In the genomic region with DNA sequence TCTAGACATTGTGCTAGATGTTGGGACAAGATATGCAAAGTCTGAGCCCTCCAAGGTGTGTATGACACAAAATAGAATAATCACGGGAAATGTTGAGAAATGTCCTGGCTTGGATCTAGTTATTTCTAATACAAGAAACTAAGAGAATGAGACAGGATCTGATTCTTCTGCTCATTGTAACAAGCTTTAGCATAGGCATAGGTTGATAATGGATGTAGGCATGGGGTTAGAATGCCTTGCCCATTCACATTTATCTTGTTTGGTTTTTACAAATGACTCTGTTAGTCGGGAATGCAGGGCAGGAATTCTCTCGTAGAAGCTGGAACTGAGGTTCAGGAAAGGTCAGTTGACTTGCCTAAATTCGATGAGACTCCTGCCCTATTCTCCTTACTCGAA, we compare ENCODE assay signal across 17 cellular contexts. TPM values are rescaled to one million over a fixed set of nuclear protein-coding genes. Genes with fewer than 3 reads are reported as not detected.
A peak's percentile ranks its signal among the peaks of the same experiment; 100 is the strongest.
DNase-seq lines count a peak whose midpoint lies in the region; FAIRE-seq and TF ChIP-seq lines count a peak whose summit lies in the region.
"Had no signal": no experiment of that assay in that cellular context is flagged by ENCODE, and none has a peak within 500 bp of the region (broad histone marks: within the 10 kb centered on the region; RNA-seq: fewer than 3 reads in every experiment).

No MANE protein-coding gene starts in this region.

- H3K4me1 Mint-ChIP-seq in immature natural killer cell, result peaks cover 24 to 30% of the 10 kb centered on the region in 2 donors

- no peak overlapping the region for H3K4me2 ChIP-seq in mammary epithelial cell (ENCODE audit: insufficient read depth, low read depth, low read length)

- peaks cover 5% of the 10 kb centered on the region for H3K4me1 ChIP-seq in mammary epithelial cell (ENCODE audit: insufficient read depth, low read length)

- peaks cover 0 to 4% (median 0%) of the 10 kb centered on the region in 3 donors for H3K36me3 Mint-ChIP-seq in immature natural killer cell
- H3K36me3 Mint-ChIP-seq: brain had no signal

- H3K4me3 ChIP-seq in brain microvascular endothelial cell (ENCODE audit: low read depth, low read length) (no peak overlapping the region), mammary epithelial cell (replicated peaks in 1 of 3; ENCODE audit: insufficient read depth in 1 of 3, low read depth in 2 of 3, low read length in 3 of 3) (no peak overlapping the region)
- H3K4me3 ChIP-seq: lung had no signal

- no peak for TF ChIP-seq POLR2A in GM12892 (IDR thresholded peaks at IDR 0.05; ENCODE audit: low read depth, low read length)

- no peak overlapping the region for H2AFZ ChIP-seq in mammary epithelial cell (ENCODE audit: low read depth, low read length)

- intact Hi-C loops in mammary epithelial cell (cut with micrococcal nuclease), result no loop called here

- H3K79me2 ChIP-seq in mammary epithelial cell (ENCODE audit: insufficient read depth, low read length), result peaks cover 33% of the 10 kb centered on the region

- peaks cover 0 to 21% (median 19%) of the 10 kb centered on the region in 3 donors for H3K27me3 Mint-ChIP-seq in immature natural killer cell (ENCODE audit: low read depth in 3 of 3)

- WGBS in mammary epithelial cell (ENCODE audit: low coverage, missing lambda C conversion rate), result 71% methylated on average over 5 of the region's 5 CpGs

- H3K27ac Mint-ChIP-seq in immature natural killer cell, result no peak overlapping the region
- H3K27ac Mint-ChIP-seq: brain had no signal

- H3K27me3 ChIP-seq in brain microvascular endothelial cell (replicated peaks) (no peaks in the 10 kb centered on the region), mammary epithelial cell (ENCODE audit: insufficient read depth, low read length) (no peaks in the 10 kb centered on the region)

- in situ Hi-C loops in ACHN (cut with HindIII; ENCODE audit: low pct_ligation_motif_present, low pct_unique_long_range_greater_than_20kb, low sequenced_read_pairs) (no loop called here), brain microvascular endothelial cell (cut with HindIII; ENCODE audit: low pct_ligation_motif_present, low sequenced_read_pairs) (no loop called here), mammary epithelial cell (cut with MboI; ENCODE audit: low sequenced_read_pairs in 2 of 2) (loop anchor here (5.0 to 10.0 kb wide), 2 partner anchors 69 to 71 kb away; no protein-coding TSS in a partner anchor)

- H3K9ac ChIP-seq in mammary epithelial cell (ENCODE audit: insufficient read depth, low read length), result no peak overlapping the region

- no peak overlapping the region for H3K4me3 Mint-ChIP-seq in immature natural killer cell

- H3K27ac ChIP-seq in brain microvascular endothelial cell (peak overlapping the region; percentile 17), mammary epithelial cell (ENCODE audit: insufficient read depth, low read depth, low read length) (no peak overlapping the region)

- no TSS peak for BruUV-seq in mammary epithelial cell (replicated peaks; lab: Mats Ljungman, UMichigan)

- H3K36me3 ChIP-seq in brain microvascular endothelial cell (replicated peaks) (peaks cover 2% of the 10 kb centered on the region), mammary epithelial cell (ENCODE audit: insufficient read depth, low read length) (no peaks in the 10 kb centered on the region)

- no peaks in the 10 kb centered on the region for H3K9me3 Mint-ChIP-seq in immature natural killer cell

- DNase-seq in ACHN, result peak; percentile 3
- DNase-seq in HS-5 (ENCODE audit: low read depth), result peak; percentile 46
- peak; percentile 14 for DNase-seq in brain microvascular endothelial cell
- peak; percentile 37 for DNase-seq in kidney tubule cell (ENCODE audit: low spot score)
- DNase-seq in immature natural killer cell, result no peak
- DNase-seq in NCI-H748 (lab: John Stamatoyannopoulos, UW; ENCODE audit: unreplicated experiment), result no peak
- DNase-seq in GM12892 (ENCODE audit: insufficient read length), result no peak
- DNase-seq in mammary epithelial cell, result no peak
- DNase-seq: activated CD8-positive, alpha-beta memory T cell treated with anti-CD3 and anti-CD28 coated beads for 24 hours; activated effector memory CD4-positive, alpha-beta T cell treated with anti-CD3 and anti-CD28 coated beads, Interleukin-2, amount 50 U/mL, for 16 hours; hypothalamus; NCI-H2029; NCI-H82; SHP77 treated with DMSO at 0.1 percent for 48 hours had no signal

- no peaks in the 10 kb centered on the region for H3K9me3 ChIP-seq in mammary epithelial cell (replicated peaks; ENCODE audit: insufficient read depth, low read length)

- TF ChIP-seq CTCF in brain microvascular endothelial cell (IDR thresholded peaks at IDR 0.05; ENCODE audit: low read depth, low read length, missing control alignments) (no peak), mammary epithelial cell (conservative IDR thresholded peaks at IDR 0.05 in 1 of 2, IDR thresholded peaks at IDR 0.05 in 1 of 2; ENCODE audit: extremely low read depth in 1 of 2, insufficient read depth in 1 of 2, low read depth in 1 of 2, low read length in 2 of 2) (no peak)

- CTCF ChIA-PET in mammary epithelial cell (lab: Charles Lee; ENCODE audit: low non-redundant PET), result no interaction called here

- FAIRE-seq in GM12892 (lab: Jason Lieb, UNC), result no peak

- dilution Hi-C loops in mammary epithelial cell (cut with HindIII; ENCODE audit: low sequenced_read_pairs), result no loop called here

- no peaks in the 10 kb centered on the region for H4K20me1 ChIP-seq in mammary epithelial cell (ENCODE audit: insufficient read depth, low read length)

RNA-seq across cellular contexts. Expression of gene SLC26A8, which starts 1.5 kb away (rescaled TPM):
- not detected for polyA plus RNA-seq in immature natural killer cell
- polyA plus RNA-seq in GM12892 (2012; ENCODE audit: missing spikeins), result not detected
- under 1 TPM in 1 of 2 donors, not detected in 1; under 0.01 TPM for total RNA-seq in mammary epithelial cell
- 0.16 TPM for polyA plus RNA-seq in mammary epithelial cell
- polyA minus RNA-seq in mammary epithelial cell, result not detected
- total RNA-seq: osteocyte had no signal

RNA-seq across cellular contexts. Expression of gene MAPK14, which starts 1.7 kb away (rescaled TPM):
- polyA plus RNA-seq in immature natural killer cell, result 10 to 100 TPM; 34.4 to 71.8 (median 44.6) TPM
- 27.3 TPM for polyA plus RNA-seq in GM12892 (2012; ENCODE audit: missing spikeins)
- 10 to 100 TPM; 44.4 to 66.8 TPM for total RNA-seq in mammary epithelial cell
- 32.2 TPM for polyA plus RNA-seq in mammary epithelial cell
- 102 TPM for polyA minus RNA-seq in mammary epithelial cell

Comparison
In these comparisons a context has a peak if more than half of its experiments do, and no peak if none do; other contexts are left out.
1. DNase-seq: peak in ACHN (single experiment), HS-5 (single experiment), brain microvascular endothelial cell (single experiment) and kidney tubule cell (single experiment); none in immature natural killer cell (0 of 3), NCI-H748 (single experiment), GM12892 (single experiment) and mammary epithelial cell (single experiment).
2. in situ Hi-C loops: an anchor here in mammary epithelial cell (5.0 to 10.0 kb wide); none called in ACHN and brain microvascular endothelial cell.